Comparison of ENCODE assay signal across 1 cellular context in the genomic region with DNA sequence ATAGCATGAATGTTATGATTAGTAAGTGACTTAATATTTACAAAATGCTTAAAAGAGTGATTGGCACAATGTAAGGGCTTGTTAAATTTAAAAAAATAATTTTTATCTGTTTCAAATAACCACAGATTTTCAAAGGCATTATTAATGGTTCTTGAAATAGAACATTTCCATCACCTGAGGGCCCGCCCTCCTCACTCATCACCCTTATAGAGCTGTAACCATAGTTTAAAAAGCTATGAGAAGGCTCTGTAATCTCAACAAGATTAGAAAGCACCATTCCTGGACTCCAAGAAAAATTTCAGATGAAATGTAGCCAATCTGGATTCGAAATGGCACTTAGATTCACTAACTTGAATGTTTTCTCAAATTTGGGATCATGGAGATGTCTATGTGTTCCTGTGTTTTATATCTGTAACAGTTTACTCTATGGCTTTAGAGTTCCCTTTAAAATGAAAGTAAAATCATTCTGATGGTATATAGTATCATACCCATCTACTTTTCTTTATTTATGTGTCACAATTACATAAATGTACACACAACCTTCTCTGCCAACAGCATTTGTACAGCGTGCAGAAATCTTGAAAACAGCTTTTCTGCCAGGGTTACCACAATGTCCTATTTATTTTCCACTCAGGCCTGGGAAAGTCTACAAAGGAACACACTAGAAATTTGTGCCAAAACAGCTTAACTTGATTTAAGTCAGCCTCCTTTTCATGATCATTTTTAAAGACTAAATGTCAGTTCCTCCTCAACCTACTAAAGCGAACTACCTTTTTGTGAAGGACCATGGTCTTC.
TF ChIP-seq lines count a peak whose summit lies in the region.

No MANE protein-coding gene starts in this region.

TF ChIP-seq in GM12878, 131 proteins besides CTCF, POLR2A, EP300 and RAD21 (continued from another document):
- TF ChIP-seq, protein P1, sequence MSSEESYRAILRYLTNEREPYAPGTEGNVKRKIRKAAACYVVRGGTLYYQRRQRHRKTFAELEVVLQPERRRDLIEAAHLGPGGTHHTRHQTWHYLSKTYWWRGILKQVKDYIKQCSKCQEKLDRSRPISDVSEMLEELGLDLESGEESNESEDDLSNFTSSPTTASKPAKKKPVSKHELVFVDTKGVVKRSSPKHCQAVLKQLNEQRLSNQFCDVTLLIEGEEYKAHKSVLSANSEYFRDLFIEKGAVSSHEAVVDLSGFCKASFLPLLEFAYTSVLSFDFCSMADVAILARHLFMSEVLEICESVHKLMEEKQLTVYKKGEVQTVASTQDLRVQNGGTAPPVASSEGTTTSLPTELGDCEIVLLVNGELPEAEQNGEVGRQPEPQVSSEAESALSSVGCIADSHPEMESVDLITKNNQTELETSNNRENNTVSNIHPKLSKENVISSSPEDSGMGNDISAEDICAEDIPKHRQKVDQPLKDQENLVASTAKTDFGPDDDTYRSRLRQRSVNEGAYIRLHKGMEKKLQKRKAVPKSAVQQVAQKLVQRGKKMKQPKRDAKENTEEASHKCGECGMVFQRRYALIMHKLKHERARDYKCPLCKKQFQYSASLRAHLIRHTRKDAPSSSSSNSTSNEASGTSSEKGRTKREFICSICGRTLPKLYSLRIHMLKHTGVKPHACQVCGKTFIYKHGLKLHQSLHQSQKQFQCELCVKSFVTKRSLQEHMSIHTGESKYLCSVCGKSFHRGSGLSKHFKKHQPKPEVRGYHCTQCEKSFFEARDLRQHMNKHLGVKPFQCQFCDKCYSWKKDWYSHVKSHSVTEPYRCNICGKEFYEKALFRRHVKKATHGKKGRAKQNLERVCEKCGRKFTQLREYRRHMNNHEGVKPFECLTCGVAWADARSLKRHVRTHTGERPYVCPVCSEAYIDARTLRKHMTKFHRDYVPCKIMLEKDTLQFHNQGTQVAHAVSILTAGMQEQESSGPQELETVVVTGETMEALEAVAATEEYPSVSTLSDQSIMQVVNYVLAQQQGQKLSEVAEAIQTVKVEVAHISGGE (CRISPR knock-in tag; IDR thresholded peaks at IDR 0.05) = no peak
- no peak for TF ChIP-seq NRF1 (conservative IDR thresholded peaks at IDR 0.05; ENCODE audit: low read depth, low read length)
- no peak for TF ChIP-seq ZZZ3 (IDR thresholded peaks at IDR 0.05; ENCODE audit: control insufficient read depth, insufficient read length, low read depth)
- no peak for TF ChIP-seq BRCA1 (IDR thresholded peaks at IDR 0.05; ENCODE audit: low read depth, low read length)
- TF ChIP-seq, protein P2, sequence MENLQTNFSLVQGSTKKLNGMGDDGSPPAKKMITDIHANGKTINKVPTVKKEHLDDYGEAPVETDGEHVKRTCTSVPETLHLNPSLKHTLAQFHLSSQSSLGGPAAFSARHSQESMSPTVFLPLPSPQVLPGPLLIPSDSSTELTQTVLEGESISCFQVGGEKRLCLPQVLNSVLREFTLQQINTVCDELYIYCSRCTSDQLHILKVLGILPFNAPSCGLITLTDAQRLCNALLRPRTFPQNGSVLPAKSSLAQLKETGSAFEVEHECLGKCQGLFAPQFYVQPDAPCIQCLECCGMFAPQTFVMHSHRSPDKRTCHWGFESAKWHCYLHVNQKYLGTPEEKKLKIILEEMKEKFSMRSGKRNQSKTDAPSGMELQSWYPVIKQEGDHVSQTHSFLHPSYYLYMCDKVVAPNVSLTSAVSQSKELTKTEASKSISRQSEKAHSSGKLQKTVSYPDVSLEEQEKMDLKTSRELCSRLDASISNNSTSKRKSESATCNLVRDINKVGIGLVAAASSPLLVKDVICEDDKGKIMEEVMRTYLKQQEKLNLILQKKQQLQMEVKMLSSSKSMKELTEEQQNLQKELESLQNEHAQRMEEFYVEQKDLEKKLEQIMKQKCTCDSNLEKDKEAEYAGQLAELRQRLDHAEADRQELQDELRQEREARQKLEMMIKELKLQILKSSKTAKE (IDR thresholded peaks at IDR 0.05; ENCODE audit: low read depth, poor library complexity, severe bottlenecking) = no peak
- TF ChIP-seq SMC3 (IDR thresholded peaks at IDR 0.05; ENCODE audit: borderline replicate concordance, low read length) = no peak
- TF ChIP-seq, protein P3, sequence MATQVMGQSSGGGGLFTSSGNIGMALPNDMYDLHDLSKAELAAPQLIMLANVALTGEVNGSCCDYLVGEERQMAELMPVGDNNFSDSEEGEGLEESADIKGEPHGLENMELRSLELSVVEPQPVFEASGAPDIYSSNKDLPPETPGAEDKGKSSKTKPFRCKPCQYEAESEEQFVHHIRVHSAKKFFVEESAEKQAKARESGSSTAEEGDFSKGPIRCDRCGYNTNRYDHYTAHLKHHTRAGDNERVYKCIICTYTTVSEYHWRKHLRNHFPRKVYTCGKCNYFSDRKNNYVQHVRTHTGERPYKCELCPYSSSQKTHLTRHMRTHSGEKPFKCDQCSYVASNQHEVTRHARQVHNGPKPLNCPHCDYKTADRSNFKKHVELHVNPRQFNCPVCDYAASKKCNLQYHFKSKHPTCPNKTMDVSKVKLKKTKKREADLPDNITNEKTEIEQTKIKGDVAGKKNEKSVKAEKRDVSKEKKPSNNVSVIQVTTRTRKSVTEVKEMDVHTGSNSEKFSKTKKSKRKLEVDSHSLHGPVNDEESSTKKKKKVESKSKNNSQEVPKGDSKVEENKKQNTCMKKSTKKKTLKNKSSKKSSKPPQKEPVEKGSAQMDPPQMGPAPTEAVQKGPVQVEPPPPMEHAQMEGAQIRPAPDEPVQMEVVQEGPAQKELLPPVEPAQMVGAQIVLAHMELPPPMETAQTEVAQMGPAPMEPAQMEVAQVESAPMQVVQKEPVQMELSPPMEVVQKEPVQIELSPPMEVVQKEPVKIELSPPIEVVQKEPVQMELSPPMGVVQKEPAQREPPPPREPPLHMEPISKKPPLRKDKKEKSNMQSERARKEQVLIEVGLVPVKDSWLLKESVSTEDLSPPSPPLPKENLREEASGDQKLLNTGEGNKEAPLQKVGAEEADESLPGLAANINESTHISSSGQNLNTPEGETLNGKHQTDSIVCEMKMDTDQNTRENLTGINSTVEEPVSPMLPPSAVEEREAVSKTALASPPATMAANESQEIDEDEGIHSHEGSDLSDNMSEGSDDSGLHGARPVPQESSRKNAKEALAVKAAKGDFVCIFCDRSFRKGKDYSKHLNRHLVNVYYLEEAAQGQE (IDR thresholded peaks at IDR 0.05; ENCODE audit: low read depth, low read length) = no peak
- TF ChIP-seq HDAC2 (IDR thresholded peaks at IDR 0.05) = no peak
- no peak for TF ChIP-seq POLR2AphosphoS2 (IDR thresholded peaks at IDR 0.05; ENCODE audit: low read depth, low read length)
- TF ChIP-seq MEF2A (IDR thresholded peaks at IDR 0.05; ENCODE audit: insufficient read depth, low read depth, low read length) = no peak
- TF ChIP-seq RUNX3 (IDR thresholded peaks at IDR 0.05; ENCODE audit: low read length) = no peak
- TF ChIP-seq, protein P4, sequence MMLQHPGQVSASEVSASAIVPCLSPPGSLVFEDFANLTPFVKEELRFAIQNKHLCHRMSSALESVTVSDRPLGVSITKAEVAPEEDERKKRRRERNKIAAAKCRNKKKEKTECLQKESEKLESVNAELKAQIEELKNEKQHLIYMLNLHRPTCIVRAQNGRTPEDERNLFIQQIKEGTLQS (IDR thresholded peaks at IDR 0.05; ENCODE audit: borderline replicate concordance, extremely low read depth, low read depth, low read length) = no peak
- TF ChIP-seq SREBF2 (IDR thresholded peaks at IDR 0.05; ENCODE audit: low read length) = no peak
- TF ChIP-seq, protein P5, sequence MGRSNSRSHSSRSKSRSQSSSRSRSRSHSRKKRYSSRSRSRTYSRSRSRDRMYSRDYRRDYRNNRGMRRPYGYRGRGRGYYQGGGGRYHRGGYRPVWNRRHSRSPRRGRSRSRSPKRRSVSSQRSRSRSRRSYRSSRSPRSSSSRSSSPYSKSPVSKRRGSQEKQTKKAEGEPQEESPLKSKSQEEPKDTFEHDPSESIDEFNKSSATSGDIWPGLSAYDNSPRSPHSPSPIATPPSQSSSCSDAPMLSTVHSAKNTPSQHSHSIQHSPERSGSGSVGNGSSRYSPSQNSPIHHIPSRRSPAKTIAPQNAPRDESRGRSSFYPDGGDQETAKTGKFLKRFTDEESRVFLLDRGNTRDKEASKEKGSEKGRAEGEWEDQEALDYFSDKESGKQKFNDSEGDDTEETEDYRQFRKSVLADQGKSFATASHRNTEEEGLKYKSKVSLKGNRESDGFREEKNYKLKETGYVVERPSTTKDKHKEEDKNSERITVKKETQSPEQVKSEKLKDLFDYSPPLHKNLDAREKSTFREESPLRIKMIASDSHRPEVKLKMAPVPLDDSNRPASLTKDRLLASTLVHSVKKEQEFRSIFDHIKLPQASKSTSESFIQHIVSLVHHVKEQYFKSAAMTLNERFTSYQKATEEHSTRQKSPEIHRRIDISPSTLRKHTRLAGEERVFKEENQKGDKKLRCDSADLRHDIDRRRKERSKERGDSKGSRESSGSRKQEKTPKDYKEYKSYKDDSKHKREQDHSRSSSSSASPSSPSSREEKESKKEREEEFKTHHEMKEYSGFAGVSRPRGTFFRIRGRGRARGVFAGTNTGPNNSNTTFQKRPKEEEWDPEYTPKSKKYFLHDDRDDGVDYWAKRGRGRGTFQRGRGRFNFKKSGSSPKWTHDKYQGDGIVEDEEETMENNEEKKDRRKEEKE (IDR thresholded peaks at IDR 0.05) = no peak
- no peak for TF ChIP-seq IRF4 (IDR thresholded peaks at IDR 0.05; ENCODE audit: low read depth, low read length)
